2 cellular contexts compared by ENCODE assay signal in genomic region chr21:25862596-25862995, GRCh38.
TF ChIP-seq lines count a peak whose summit lies in the region.

No MANE protein-coding gene starts in this region.

TF ChIP-seq in IMR-90, 13 proteins besides CTCF, POLR2A, EP300 and RAD21 (continued from another document):
- no peak for TF ChIP-seq USF2 (IDR thresholded peaks at IDR 0.05; ENCODE audit: low read depth, low read length)

TF ChIP-seq in HepG2, 621 proteins besides CTCF, POLR2A, EP300 and RAD21:
- TF ChIP-seq ZNF644 (CRISPR knock-in tag; IDR thresholded peaks at IDR 0.05; ENCODE audit: low read depth) (peak; percentile 43; the same call in 1 of the 2 replicates), TSC22D2 (CRISPR knock-in tag; IDR thresholded peaks at IDR 0.05; ENCODE audit: borderline replicate concordance) (no peak), BCL6 (CRISPR knock-in tag; IDR thresholded peaks at IDR 0.05) (no peak), ZNF839 (CRISPR knock-in tag; IDR thresholded peaks at IDR 0.05; ENCODE audit: borderline replicate concordance) (no peak), STAG1 (CRISPR knock-in tag; IDR thresholded peaks at IDR 0.05) (peak; percentile 28; the same call in 1 of the 2 replicates), ZNF660 (CRISPR knock-in tag; IDR thresholded peaks at IDR 0.05; ENCODE audit: borderline replicate concordance, low read depth) (no peak)
TF ChIP-seq in HepG2: peak in this region for 2.
